8 cellular contexts compared by ENCODE assay signal in genomic region chr5:142441638-142442037, GRCh38.
DNase-seq lines count a peak whose midpoint lies in the region; ATAC-seq and TF ChIP-seq lines count a peak whose summit lies in the region.
"Had no signal": no experiment of that assay in that cellular context is flagged by ENCODE, and none has a peak within 500 bp of the region (broad histone marks: within the 10 kb centered on the region; RNA-seq: fewer than 3 reads in every experiment).

No MANE protein-coding gene starts in this region.

- CTCF ChIA-PET in CD4-positive, alpha-beta T cell (lab: Charles Lee), result interaction anchor here (0.5 kb wide), 1 partner anchor 312 kb away, joined by 3 read pairs; no protein-coding TSS in a partner anchor
- CTCF ChIA-PET in HCT116 (lab: Charles Lee), result no interaction called here
- CTCF ChIA-PET in naive thymus-derived CD4-positive, alpha-beta T cell (lab: Charles Lee), result interaction anchor here (0.6 to 1.1 kb wide), 2 partner anchors 12 to 24 kb away, joined by 4 read pairs; no protein-coding TSS in a partner anchor

- H3K4me1 Mint-ChIP-seq in CD4-positive, alpha-beta T cell (ENCODE audit: low read depth), result peaks cover 38% of the 10 kb centered on the region
- no peaks in the 10 kb centered on the region for H3K4me1 Mint-ChIP-seq in central memory CD8-positive, alpha-beta T cell
- H3K4me1 Mint-ChIP-seq in naive thymus-derived CD4-positive, alpha-beta T cell, result peaks cover 14 to 34% (median 23%) of the 10 kb centered on the region in 7 donors
- peaks cover 22% of the 10 kb centered on the region for H3K4me1 Mint-ChIP-seq in activated T-helper 1 cell treated with anti-CD3 and anti-CD28 coated beads, Interleukin-12 subunit alpha, Interleukin-12 subunit beta, Interleukin-2, Interleukin-4 antibody, amounts not matched to agents 30 ng/mL and 10 ng/mL and 1 ng/mL, durations not matched to agents 14 hours and 24 hours and 36 hours (ENCODE audit: low read depth)

- H3K27ac Mint-ChIP-seq in CD4-positive, alpha-beta T cell, result no peak overlapping the region
- no peak overlapping the region for H3K27ac Mint-ChIP-seq in central memory CD8-positive, alpha-beta T cell (ENCODE audit: low read depth)
- peak overlapping the region in 1 of 9 donors; percentile 1 for H3K27ac Mint-ChIP-seq in naive thymus-derived CD4-positive, alpha-beta T cell
- no peak overlapping the region for H3K27ac Mint-ChIP-seq in activated T-helper 1 cell treated with anti-CD3 and anti-CD28 coated beads, Interleukin-12 subunit alpha, Interleukin-12 subunit beta, Interleukin-2, Interleukin-4 antibody, amounts not matched to agents 30 ng/mL and 10 ng/mL and 1 ng/mL, durations not matched to agents 14 hours and 24 hours and 36 hours

- peak overlapping the region; percentile 54 for H3K9ac ChIP-seq in HCT116 (ENCODE audit: low read length)

- H3K9me3 Mint-ChIP-seq in CD4-positive, alpha-beta T cell, result no peaks in the 10 kb centered on the region
- no peaks in the 10 kb centered on the region for H3K9me3 Mint-ChIP-seq in central memory CD8-positive, alpha-beta T cell
- peaks cover 0 to 1% (median 0%) of the 10 kb centered on the region in 11 donors for H3K9me3 Mint-ChIP-seq in naive thymus-derived CD4-positive, alpha-beta T cell
- H3K9me3 Mint-ChIP-seq in activated T-helper 1 cell treated with anti-CD3 and anti-CD28 coated beads, Interleukin-12 subunit alpha, Interleukin-12 subunit beta, Interleukin-2, Interleukin-4 antibody, amounts not matched to agents 30 ng/mL and 10 ng/mL and 1 ng/mL, durations not matched to agents 14 hours and 24 hours and 36 hours, result no peaks in the 10 kb centered on the region

- intact Hi-C loops in CD4-positive, alpha-beta T cell (cut with DNase I, micrococcal nuclease), result loop anchor here in 1 of 2 experiments (2.0 kb wide), 1 partner anchor 291 kb away; no protein-coding TSS in a partner anchor
- intact Hi-C loops in HCT116 (cut with micrococcal nuclease), result no loop called here
- intact Hi-C loops in naive thymus-derived CD4-positive, alpha-beta T cell (cut with micrococcal nuclease), result loop anchor here in 1 of 2 donors (1.0 to 5.0 kb wide), 2 partner anchors 114 to 289 kb away; partner anchors contain the start of gene SPRY4
- intact Hi-C loops in activated T-helper 1 cell treated with anti-CD3 and anti-CD28 coated beads, Interleukin-12 subunit alpha, Interleukin-12 subunit beta, Interleukin-2, Interleukin-4 antibody, amounts not matched to agents 30 ng/mL and 10 ng/mL and 1 ng/mL, durations not matched to agents 14 hours and 24 hours and 36 hours (cut with micrococcal nuclease), result no loop called here

- no peaks in the 10 kb centered on the region for H3K79me2 ChIP-seq in HCT116 (ENCODE audit: insufficient read depth, low read length)

- BruUV-seq in HCT116 (replicated peaks; lab: Mats Ljungman, UMichigan), result no TSS peak

- no peaks in the 10 kb centered on the region for H3K27me3 Mint-ChIP-seq in CD4-positive, alpha-beta T cell
- no peaks in the 10 kb centered on the region for H3K27me3 Mint-ChIP-seq in central memory CD8-positive, alpha-beta T cell
- H3K27me3 Mint-ChIP-seq in naive thymus-derived CD4-positive, alpha-beta T cell, result peaks cover 0 to 13% (median 0%) of the 10 kb centered on the region in 5 donors
- peaks cover 10% of the 10 kb centered on the region for H3K27me3 Mint-ChIP-seq in activated T-helper 1 cell treated with anti-CD3 and anti-CD28 coated beads, Interleukin-12 subunit alpha, Interleukin-12 subunit beta, Interleukin-2, Interleukin-4 antibody, amounts not matched to agents 30 ng/mL and 10 ng/mL and 1 ng/mL, durations not matched to agents 14 hours and 24 hours and 36 hours (ENCODE audit: insufficient read depth)

- H3K27ac ChIP-seq in CD4-positive, alpha-beta T cell (ENCODE audit: low read depth, low read length), result no peak overlapping the region
- H3K27ac ChIP-seq in HCT116 (ENCODE audit: low read depth, low read length), result peak overlapping the region; percentile 54
- no peak overlapping the region for H3K27ac ChIP-seq in naive thymus-derived CD4-positive, alpha-beta T cell (ENCODE audit: low read depth, low read length)

- peak; percentile 73 for ATAC-seq in CD4-positive, alpha-beta T cell (ENCODE audit: poor library complexity)
- peak; percentile 46 for ATAC-seq in HCT116
- peak; percentile 40 for ATAC-seq in central memory CD8-positive, alpha-beta T cell (replicated peaks; ENCODE audit: extremely low read depth, poor library complexity, severe bottlenecking)
- ATAC-seq in naive thymus-derived CD4-positive, alpha-beta T cell, result peak; percentile 42

- TF ChIP-seq CTCF in CD4-positive, alpha-beta T cell (IDR thresholded peaks at IDR 0.05), result no peak
- no peak for TF ChIP-seq CTCF in HCT116 (IDR thresholded peaks at IDR 0.05 in 2 of 3, conservative IDR thresholded peaks at IDR 0.05 in 1 of 3; ENCODE audit: borderline replicate concordance in 1 of 3, insufficient read depth in 1 of 3, low read depth in 2 of 3, low read length in 2 of 3)

- TF ChIP-seq POLR2A in HCT116 (IDR thresholded peaks at IDR 0.05; ENCODE audit: borderline replicate concordance, extremely low read depth, insufficient read depth, insufficient read length), result no peak

- DNase-seq in CD4-positive, alpha-beta T cell, result peak in 3 of 10 experiments; percentile 11 to 34 (median 21)
- peak; percentile 43 for DNase-seq in HCT116 (ENCODE audit: low read depth, low spot score)
- DNase-seq in central memory CD8-positive, alpha-beta T cell (ENCODE audit: low spot score in 2 of 2), result no peak
- DNase-seq in naive thymus-derived CD4-positive, alpha-beta T cell, result peak in 7 of 9 donors; percentile 11 to 48 (median 31)
- DNase-seq in activated T-helper 1 cell treated with anti-CD3 and anti-CD28 coated beads, Interleukin-12 subunit alpha, Interleukin-12 subunit beta, Interleukin-2, Interleukin-4 antibody, amounts not matched to agents 30 ng/mL and 10 ng/mL and 1 ng/mL, durations not matched to agents 14 hours and 24 hours and 36 hours (ENCODE audit: low spot score), result no peak
- no peak for DNase-seq in NCI-H1048 (lab: John Stamatoyannopoulos, UW)
- DNase-seq in COLO668 (lab: John Stamatoyannopoulos, UW; ENCODE audit: unreplicated experiment), result no peak
- DNase-seq: retina had no signal

- no peaks in the 10 kb centered on the region for H3K9me2 ChIP-seq in HCT116 (ENCODE audit: insufficient read depth)

- H3K36me3 Mint-ChIP-seq in CD4-positive, alpha-beta T cell (ENCODE audit: low read depth), result no peaks in the 10 kb centered on the region
- H3K36me3 Mint-ChIP-seq in central memory CD8-positive, alpha-beta T cell (ENCODE audit: insufficient read depth), result no peaks in the 10 kb centered on the region
- H3K36me3 Mint-ChIP-seq in naive thymus-derived CD4-positive, alpha-beta T cell, result peaks cover 0 to 4% (median 0%) of the 10 kb centered on the region in 5 donors
- H3K36me3 Mint-ChIP-seq in activated T-helper 1 cell treated with anti-CD3 and anti-CD28 coated beads, Interleukin-12 subunit alpha, Interleukin-12 subunit beta, Interleukin-2, Interleukin-4 antibody, amounts not matched to agents 30 ng/mL and 10 ng/mL and 1 ng/mL, durations not matched to agents 14 hours and 24 hours and 36 hours (ENCODE audit: low read depth), result no peaks in the 10 kb centered on the region

- H3K4me1 ChIP-seq in HCT116 (ENCODE audit: control insufficient read depth in 1 of 2, insufficient read depth in 2 of 2, low read length in 2 of 2), result peaks cover 88 to 97% of the 10 kb centered on the region in 2 experiments
- H3K4me1 ChIP-seq in naive thymus-derived CD4-positive, alpha-beta T cell (ENCODE audit: control insufficient read depth in 2 of 2, insufficient read depth in 2 of 2, low read length in 2 of 2), result peaks cover 0 to 12% of the 10 kb centered on the region in 2 donors

- POLR2A ChIA-PET in CD4-positive, alpha-beta T cell (lab: Charles Lee), result interaction anchor here (0.6 to 1.1 kb wide), 2 partner anchors 9 to 1896 kb away, joined by 3 to 4 read pairs; no protein-coding TSS in a partner anchor
- POLR2A ChIA-PET in HCT116 (lab: Charles Lee), result interaction anchor here (1.0 to 1.3 kb wide), 2 partner anchors 19 to 78 kb away, joined by 4 read pairs; no protein-coding TSS in a partner anchor
- POLR2A ChIA-PET in naive thymus-derived CD4-positive, alpha-beta T cell (lab: Charles Lee), result interaction anchor here (1.1 kb wide), 1 partner anchor 9 kb away, joined by 3 read pairs; no protein-coding TSS in a partner anchor

- no peak for TF ChIP-seq RAD21 in HCT116 (IDR thresholded peaks at IDR 0.05; ENCODE audit: low read depth)

- peak overlapping the region in 1 of 2 experiments; percentile 36; a peak in 2 of 4 replicates for H3K4me3 ChIP-seq in HCT116 (replicated peaks in 1 of 2; ENCODE audit: low read depth in 1 of 2, low read length in 2 of 2)
- no peak overlapping the region for H3K4me3 ChIP-seq in naive thymus-derived CD4-positive, alpha-beta T cell (ENCODE audit: low read length)

- RAD21 ChIA-PET in HCT116 (lab: Charles Lee; ENCODE audit: low non-redundant PET in 1 of 2, low total read pairs in 2 of 2, uncharacterized antibody in 2 of 2, unreplicated experiment in 2 of 2), result no interaction called here

- no peaks in the 10 kb centered on the region for H3K27me3 ChIP-seq in CD4-positive, alpha-beta T cell (ENCODE audit: control insufficient read depth, insufficient read depth, low read length)
- no peaks in the 10 kb centered on the region for H3K27me3 ChIP-seq in HCT116 (ENCODE audit: insufficient read depth, low read length)
- no peaks in the 10 kb centered on the region for H3K27me3 ChIP-seq in naive thymus-derived CD4-positive, alpha-beta T cell (ENCODE audit: control insufficient read depth in 2 of 2, insufficient read depth in 2 of 2, low read length in 2 of 2)

- peak overlapping the region; percentile 1 for H3K4me3 Mint-ChIP-seq in CD4-positive, alpha-beta T cell
- no peak overlapping the region for H3K4me3 Mint-ChIP-seq in central memory CD8-positive, alpha-beta T cell
- H3K4me3 Mint-ChIP-seq in naive thymus-derived CD4-positive, alpha-beta T cell, result peak overlapping the region; percentile 0 to 58 (median 43)
- H3K4me3 Mint-ChIP-seq in activated T-helper 1 cell treated with anti-CD3 and anti-CD28 coated beads, Interleukin-12 subunit alpha, Interleukin-12 subunit beta, Interleukin-2, Interleukin-4 antibody, amounts not matched to agents 30 ng/mL and 10 ng/mL and 1 ng/mL, durations not matched to agents 14 hours and 24 hours and 36 hours, result no peak overlapping the region

- H3K4me2 ChIP-seq in HCT116 (ENCODE audit: low read length), result peak overlapping the region; percentile 72

- H2AFZ ChIP-seq in HCT116 (ENCODE audit: low read depth, low read length, poor library complexity, severe bottlenecking), result no peak overlapping the region

- H4K20me1 ChIP-seq in HCT116 (ENCODE audit: insufficient read depth), result no peaks in the 10 kb centered on the region

- no peaks in the 10 kb centered on the region for H3K36me3 ChIP-seq in HCT116 (ENCODE audit: control insufficient read depth in 1 of 2, insufficient read depth in 2 of 2, low read length in 2 of 2)
- H3K36me3 ChIP-seq in naive thymus-derived CD4-positive, alpha-beta T cell (ENCODE audit: control insufficient read depth in 2 of 3, insufficient read depth in 3 of 3, low read length in 3 of 3), result no peaks in the 10 kb centered on the region

- H3K9me3 ChIP-seq in CD4-positive, alpha-beta T cell (ENCODE audit: control insufficient read depth, low read length), result no peaks in the 10 kb centered on the region
- H3K9me3 ChIP-seq in HCT116 (ENCODE audit: control insufficient read depth in 1 of 2, insufficient read depth in 1 of 2, low read depth in 1 of 2, low read length in 2 of 2), result no peaks in the 10 kb centered on the region
- no peaks in the 10 kb centered on the region for H3K9me3 ChIP-seq in naive thymus-derived CD4-positive, alpha-beta T cell (ENCODE audit: control insufficient read depth in 2 of 3, low read length in 3 of 3)

Comparison
In these comparisons a context has a peak if more than half of its experiments do, and no peak if none do; other contexts are left out.
1. DNase-seq: peak in HCT116 (single experiment) and naive thymus-derived CD4-positive, alpha-beta T cell (7 of 9); none in central memory CD8-positive, alpha-beta T cell (0 of 2), activated T-helper 1 cell treated with anti-CD3 and anti-CD28 coated beads, Interleukin-12 subunit alpha, Interleukin-12 subunit beta, Interleukin-2, Interleukin-4 antibody, amounts not matched to agents 30 ng/mL and 10 ng/mL and 1 ng/mL, durations not matched to agents 14 hours and 24 hours and 36 hours (single experiment), NCI-H1048 (single experiment) and COLO668 (single experiment).
2. H3K4me3 Mint-ChIP-seq: peak in CD4-positive, alpha-beta T cell (single experiment) and naive thymus-derived CD4-positive, alpha-beta T cell (10 of 10); none in central memory CD8-positive, alpha-beta T cell (single experiment) and activated T-helper 1 cell treated with anti-CD3 and anti-CD28 coated beads, Interleukin-12 subunit alpha, Interleukin-12 subunit beta, Interleukin-2, Interleukin-4 antibody, amounts not matched to agents 30 ng/mL and 10 ng/mL and 1 ng/mL, durations not matched to agents 14 hours and 24 hours and 36 hours (single experiment).
3. Peak in every context shown above with its lines, with median percentiles within 50 percentile points of each other: ATAC-seq.